In the genomic region with DNA sequence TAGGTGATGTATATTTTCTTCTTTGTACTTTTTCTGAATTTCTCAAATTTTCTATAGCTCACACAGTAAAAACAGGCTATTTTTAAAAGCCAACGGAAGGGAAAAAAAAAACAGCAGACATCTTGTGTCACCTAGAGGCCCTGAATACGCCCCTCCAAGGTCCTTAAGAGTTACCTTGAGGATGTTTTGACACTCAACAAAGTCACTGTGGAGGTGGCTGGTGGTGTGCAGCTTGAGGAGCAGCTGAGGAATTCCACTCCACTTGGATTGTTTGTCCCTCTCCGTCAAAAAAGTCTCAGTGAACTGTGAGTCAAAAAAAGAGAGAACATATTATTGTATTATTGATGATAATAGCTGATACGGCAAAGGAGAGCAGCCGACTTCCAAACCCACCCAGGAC, we compare ENCODE assay signal across 24 cellular contexts.
"Had no signal": no experiment of that assay in that cellular context is flagged by ENCODE, and none has a peak within 500 bp of the region (broad histone marks: within the 10 kb centered on the region; RNA-seq: fewer than 3 reads in every experiment).

No MANE protein-coding gene starts in this region.

- H3K4me1 ChIP-seq: testis had no signal

- H3K27ac Mint-ChIP-seq: dendritic cell treated with granulocyte-macrophage colony-stimulating factor and Interleukin-4, amounts not matched to agents 40 ng/mL and 50 ng/mL, for 4 days; mesothelial cell of epicardium; nephron; stimulated activated naive B cell treated with anti-CD40 and anti-IgM and Interleukin-4, amounts not matched to agents 10 μg/mL and 1 μg/mL and 100 μg/mL, for 72 hours had no signal

- H3K4me3 ChIP-seq: hepatocyte, pancreas, psoas muscle, right lobe of liver, spleen, testis, tibial nerve had no signal

- ATAC-seq: effector memory CD8-positive, alpha-beta T cell; left colon; pancreas; psoas muscle; right lobe of liver; stimulated activated naive B cell treated with anti-CD40 and anti-IgM and Interleukin-4, amounts not matched to agents 10 μg/mL and 1 μg/mL and 100 μg/mL, for 72 hours; stimulated activated naive CD8-positive, alpha-beta T cell treated with anti-CD3 and anti-CD28 coated beads, Interleukin-15, amount 100 ng/mL, for 72 hours had no signal

- H3K9me3 Mint-ChIP-seq: dendritic cell treated with granulocyte-macrophage colony-stimulating factor and Interleukin-4, amounts not matched to agents 40 ng/mL and 50 ng/mL, for 4 days; effector memory CD8-positive, alpha-beta T cell had no signal

- DNase-seq: cerebellar nuclear complex; effector memory CD8-positive, alpha-beta T cell; foreskin melanocyte; head of caudate nucleus; left colon; occipital lobe; pancreas; psoas muscle; retina; right lobe of liver; spleen; stimulated activated CD4-positive, alpha-beta T cell treated with anti-CD3 and anti-CD28 coated beads, Interleukin-15, amount 100 ng/mL, for 24 hours; stimulated activated CD4-positive, alpha-beta T cell treated with anti-CD3 and anti-CD28 coated beads, Interleukin-1b, Interleukin-23, amount 100 ng/mL, for 48 hours; stimulated activated CD4-positive, alpha-beta T cell treated with anti-CD3 and anti-CD28 coated beads, Interleukin-4, amount 100 ng/mL, for 24 hours; stimulated activated naive B cell treated with anti-CD40 and anti-IgM and Interleukin-4, amounts not matched to agents 10 μg/mL and 1 μg/mL and 100 μg/mL, for 72 hours; stimulated activated naive CD8-positive, alpha-beta T cell treated with anti-CD3 and anti-CD28 coated beads, Interleukin-15, amount 100 ng/mL, for 72 hours; testis had no signal

- H3K4me2 ChIP-seq: hepatocyte had no signal

- H3K4me1 Mint-ChIP-seq: mesothelial cell of epicardium, nephron had no signal

- H3K4me3 Mint-ChIP-seq: dendritic cell treated with granulocyte-macrophage colony-stimulating factor and Interleukin-4, amounts not matched to agents 40 ng/mL and 50 ng/mL, for 4 days; mesothelial cell of epicardium; nephron; stimulated activated naive B cell treated with anti-CD40 and anti-IgM and Interleukin-4, amounts not matched to agents 10 μg/mL and 1 μg/mL and 100 μg/mL, for 72 hours; stimulated activated naive CD8-positive, alpha-beta T cell treated with anti-CD3 and anti-CD28 coated beads, Interleukin-15, amount 100 ng/mL, for 72 hours had no signal

- H3K9me3 ChIP-seq: pancreas, psoas muscle, right lobe of liver, spleen, testis, tibial nerve had no signal

- FAIRE-seq: colon, endothelial cell of umbilical vein, pancreas had no signal

- H3K27ac ChIP-seq: hepatocyte, pancreas, psoas muscle, right lobe of liver, spleen, testis, tibial nerve had no signal

- H3K27me3 ChIP-seq: hepatocyte, pancreas, right lobe of liver, spleen, testis, tibial nerve had no signal

- H3K27me3 Mint-ChIP-seq: dendritic cell treated with granulocyte-macrophage colony-stimulating factor and Interleukin-4, amounts not matched to agents 40 ng/mL and 50 ng/mL, for 4 days; effector memory CD8-positive, alpha-beta T cell; stimulated activated naive B cell treated with anti-CD40 and anti-IgM and Interleukin-4, amounts not matched to agents 10 μg/mL and 1 μg/mL and 100 μg/mL, for 72 hours; stimulated activated naive CD8-positive, alpha-beta T cell treated with anti-CD3 and anti-CD28 coated beads, Interleukin-15, amount 100 ng/mL, for 72 hours had no signal

- H2AFZ ChIP-seq: hepatocyte had no signal
